Comparison of ENCODE assay signal across 20 cellular contexts in the genomic region with DNA sequence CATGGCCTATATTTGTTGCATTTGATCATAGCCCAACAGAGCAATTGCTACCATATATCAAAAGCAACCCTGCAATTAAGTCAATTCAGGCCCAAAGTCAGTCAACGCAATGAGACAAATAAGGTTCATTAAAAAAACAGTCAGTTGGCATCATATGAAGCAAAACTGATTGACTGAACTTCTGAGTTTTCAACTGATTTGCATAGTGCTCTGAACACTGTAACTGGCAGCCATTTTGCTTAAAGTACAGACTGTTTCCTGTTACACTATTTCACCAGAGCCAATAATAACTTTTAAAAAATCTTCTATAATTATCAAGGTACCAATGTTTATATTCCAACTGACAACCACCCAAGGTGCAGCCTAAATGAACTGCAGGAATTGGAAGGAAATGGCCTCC.
"Had no signal": no experiment of that assay in that cellular context is flagged by ENCODE, and none has a peak within 500 bp of the region (broad histone marks: within the 10 kb centered on the region; RNA-seq: fewer than 3 reads in every experiment).

No MANE protein-coding gene starts in this region.

- ATAC-seq: body of pancreas; left ventricle myocardium superior; natural killer cell treated with Interleukin-12 subunit alpha and Interleukin-12 subunit beta and Interleukin-15 and Interleukin-18, amount 100 ng/mL, for 72 hours; stimulated activated naive B cell treated with anti-CD40 and anti-IgM and Interleukin-4, amounts not matched to agents 10 μg/mL and 1 μg/mL and 100 μg/mL, for 72 hours had no signal

- H3K4me3 ChIP-seq: body of pancreas, coronary artery, esophagus squamous epithelium, right atrium auricular region, tibial artery had no signal

- H3K27me3 Mint-ChIP-seq: activated CD4-positive, alpha-beta T cell treated with anti-CD3 and anti-CD28 coated beads, Interleukin-2, amount 10 ng/mL, durations not matched to agents 7 days and 5 days; activated naive CD8-positive, alpha-beta T cell treated with anti-CD3 and anti-CD28 coated beads for 36 hours; natural killer cell treated with Interleukin-12 subunit alpha and Interleukin-12 subunit beta and Interleukin-15 and Interleukin-18, amount 100 ng/mL, for 72 hours; stimulated activated naive B cell treated with anti-CD40 and anti-IgM and Interleukin-4, amounts not matched to agents 10 μg/mL and 1 μg/mL and 100 μg/mL, for 72 hours had no signal

- H3K4me1 ChIP-seq: body of pancreas, right atrium auricular region had no signal

- H3K4me1 Mint-ChIP-seq: activated CD4-positive, alpha-beta T cell treated with anti-CD3 and anti-CD28 coated beads, Interleukin-2, amount 10 ng/mL, durations not matched to agents 7 days and 5 days; activated naive CD8-positive, alpha-beta T cell treated with anti-CD3 and anti-CD28 coated beads for 36 hours had no signal

- H3K27me3 ChIP-seq: body of pancreas, esophagus squamous epithelium, right atrium auricular region, tibial artery had no signal

- H3K9me3 ChIP-seq: body of pancreas, esophagus squamous epithelium, right atrium auricular region, tibial artery had no signal

- H3K27ac Mint-ChIP-seq: activated CD4-positive, alpha-beta T cell treated with anti-CD3 and anti-CD28 coated beads, Interleukin-2, amount 10 ng/mL, durations not matched to agents 7 days and 5 days; activated naive CD8-positive, alpha-beta T cell treated with anti-CD3 and anti-CD28 coated beads for 36 hours; natural killer cell treated with Interleukin-12 subunit alpha and Interleukin-12 subunit beta and Interleukin-15 and Interleukin-18, amount 100 ng/mL, for 72 hours; progenitor cell of endocrine pancreas; stimulated activated naive B cell treated with anti-CD40 and anti-IgM and Interleukin-4, amounts not matched to agents 10 μg/mL and 1 μg/mL and 100 μg/mL, for 72 hours had no signal

- H3K36me3 ChIP-seq: esophagus squamous epithelium, right atrium auricular region, tibial artery had no signal

- H3K27ac ChIP-seq: body of pancreas, coronary artery, esophagus squamous epithelium, right atrium auricular region, tibial artery had no signal

- H3K36me3 Mint-ChIP-seq: activated naive CD8-positive, alpha-beta T cell treated with anti-CD3 and anti-CD28 coated beads for 36 hours; natural killer cell treated with Interleukin-12 subunit alpha and Interleukin-12 subunit beta and Interleukin-15 and Interleukin-18, amount 100 ng/mL, for 72 hours had no signal

- DNase-seq: activated CD4-positive, alpha-beta T cell treated with anti-CD3 and anti-CD28 coated beads, Interleukin-2, amount 10 ng/mL, durations not matched to agents 7 days and 5 days; activated CD4-positive, CD25-positive, alpha-beta regulatory T cell; activated gamma-delta T cell treated with Interleukin-2 at 50 U/mL for 16 hours; activated naive CD8-positive, alpha-beta T cell treated with anti-CD3 and anti-CD28 coated beads for 36 hours; amygdala; body of pancreas; central memory CD4-positive, alpha-beta T cell; esophagus squamous epithelium; hippocampal formation; left ventricle myocardium superior; mesenchymal stem cell; occipital lobe; stimulated activated CD4-positive, alpha-beta T cell treated with anti-CD3 and anti-CD28 coated beads, Interleukin-15, amount 100 ng/mL, for 24 hours; stimulated activated CD4-positive, alpha-beta T cell treated with anti-CD3 and anti-CD28 coated beads, Interleukin-4, amount 100 ng/mL, for 1 hour; stimulated activated naive B cell treated with anti-CD40 and anti-IgM and Interleukin-4, amounts not matched to agents 10 μg/mL and 1 μg/mL and 100 μg/mL, for 72 hours; tibial artery had no signal

- H3K4me3 Mint-ChIP-seq: activated CD4-positive, alpha-beta T cell treated with anti-CD3 and anti-CD28 coated beads, Interleukin-2, amount 10 ng/mL, durations not matched to agents 7 days and 5 days; activated naive CD8-positive, alpha-beta T cell treated with anti-CD3 and anti-CD28 coated beads for 36 hours; natural killer cell treated with Interleukin-12 subunit alpha and Interleukin-12 subunit beta and Interleukin-15 and Interleukin-18, amount 100 ng/mL, for 72 hours; stimulated activated naive B cell treated with anti-CD40 and anti-IgM and Interleukin-4, amounts not matched to agents 10 μg/mL and 1 μg/mL and 100 μg/mL, for 72 hours had no signal

- H3K9me3 Mint-ChIP-seq: activated CD4-positive, alpha-beta T cell treated with anti-CD3 and anti-CD28 coated beads, Interleukin-2, amount 10 ng/mL, durations not matched to agents 7 days and 5 days; activated naive CD8-positive, alpha-beta T cell treated with anti-CD3 and anti-CD28 coated beads for 36 hours; natural killer cell treated with Interleukin-12 subunit alpha and Interleukin-12 subunit beta and Interleukin-15 and Interleukin-18, amount 100 ng/mL, for 72 hours; stimulated activated naive B cell treated with anti-CD40 and anti-IgM and Interleukin-4, amounts not matched to agents 10 μg/mL and 1 μg/mL and 100 μg/mL, for 72 hours had no signal
